16 cellular contexts compared by ENCODE assay signal in genomic region chr2:20925265-20925889, GRCh38.
DNase-seq lines count a peak whose midpoint lies in the region; ATAC-seq and TF ChIP-seq lines count a peak whose summit lies in the region.
"Had no signal": no experiment of that assay in that cellular context is flagged by ENCODE, and none has a peak within 500 bp of the region (broad histone marks: within the 10 kb centered on the region; RNA-seq: fewer than 3 reads in every experiment).

No MANE protein-coding gene starts in this region.

- TF ChIP-seq POLR2A in HCT116 (IDR thresholded peaks at IDR 0.05; ENCODE audit: borderline replicate concordance, extremely low read depth, insufficient read depth, insufficient read length), result no peak

- no peaks in the 10 kb centered on the region for H3K9me2 ChIP-seq in HCT116 (ENCODE audit: insufficient read depth)

- CTCF ChIA-PET in HCT116 (lab: Charles Lee), result no interaction called here

- H3K9me3 ChIP-seq in HCT116 (ENCODE audit: control insufficient read depth in 1 of 2, insufficient read depth in 1 of 2, low read depth in 1 of 2, low read length in 2 of 2), result no peaks in the 10 kb centered on the region
- H3K9me3 ChIP-seq: neutrophil had no signal

- H3K4me1 ChIP-seq in HCT116 (ENCODE audit: control insufficient read depth in 1 of 2, insufficient read depth in 2 of 2, low read length in 2 of 2), result no peaks in the 10 kb centered on the region
- H3K4me1 ChIP-seq: left ventricle myocardium inferior had no signal

- H3K9ac ChIP-seq in HCT116 (ENCODE audit: low read length), result no peak overlapping the region

- no TSS peak for BruUV-seq in HCT116 (replicated peaks; lab: Mats Ljungman, UMichigan)

- H3K36me3 ChIP-seq in HCT116 (ENCODE audit: control insufficient read depth in 1 of 2, insufficient read depth in 2 of 2, low read length in 2 of 2), result no peaks in the 10 kb centered on the region
- H3K36me3 ChIP-seq: left ventricle myocardium inferior, neutrophil had no signal

- no peak overlapping the region for H3K4me3 ChIP-seq in HCT116 (replicated peaks in 1 of 2; ENCODE audit: low read depth in 1 of 2, low read length in 2 of 2)
- H3K4me3 ChIP-seq: left ventricle myocardium inferior had no signal

- no peak overlapping the region for H3K27ac ChIP-seq in HCT116 (ENCODE audit: low read depth, low read length)
- H3K27ac ChIP-seq: left ventricle myocardium inferior, neutrophil had no signal

- intact Hi-C loops in HCT116 (cut with micrococcal nuclease), result no loop called here

- in situ Hi-C loops in Caki2 (cut with HindIII; ENCODE audit: low pct_unique_long_range_greater_than_20kb, low sequenced_read_pairs), result no loop called here

- RAD21 ChIA-PET in HCT116 (lab: Charles Lee; ENCODE audit: low non-redundant PET in 1 of 2, low total read pairs in 2 of 2, uncharacterized antibody in 2 of 2, unreplicated experiment in 2 of 2), result no interaction called here

- H3K79me2 ChIP-seq in HCT116 (ENCODE audit: insufficient read depth, low read length), result no peaks in the 10 kb centered on the region

- no peak overlapping the region for H2AFZ ChIP-seq in HCT116 (ENCODE audit: low read depth, low read length, poor library complexity, severe bottlenecking)

- POLR2A ChIA-PET in HCT116 (lab: Charles Lee), result no interaction called here

- H3K4me2 ChIP-seq in HCT116 (ENCODE audit: low read length), result no peak overlapping the region

- peaks cover 22% of the 10 kb centered on the region for H3K27me3 ChIP-seq in HCT116 (ENCODE audit: insufficient read depth, low read length)
- H3K27me3 ChIP-seq: neutrophil had no signal

- ATAC-seq in HCT116 (no peak), SK-N-SH treated with all-trans-retinoic acid at 6 μM for 48 hours (no peak), HG03097 (IDR thresholded peaks at IDR 0.05; ENCODE audit: low FRiP score, unreplicated experiment) (no peak), HG02763 (IDR thresholded peaks at IDR 0.05; ENCODE audit: unreplicated experiment) (no peak)
- ATAC-seq: Panc1 had no signal

- no peaks in the 10 kb centered on the region for H4K20me1 ChIP-seq in HCT116 (ENCODE audit: insufficient read depth)

- peak; percentile 16 for DNase-seq in Caki2 (ENCODE audit: low read depth)
- no peak for DNase-seq in HCT116 (ENCODE audit: low read depth, low spot score)
- peak; percentile 78 for DNase-seq in iPS-NIHi7 (ENCODE audit: extremely low spot score)
- DNase-seq in AML-193 (lab: John Stamatoyannopoulos, UW), result no peak
- DNase-seq in SK-N-DZ (ENCODE audit: low spot score), result no peak
- DNase-seq: C1 segment of cervical spinal cord, GOT3, head of caudate nucleus, left ventricle myocardium inferior, MV-4-11, NCI-H226 had no signal

- no peak for TF ChIP-seq CTCF in HCT116 (IDR thresholded peaks at IDR 0.05 in 2 of 3, conservative IDR thresholded peaks at IDR 0.05 in 1 of 3; ENCODE audit: borderline replicate concordance in 1 of 3, insufficient read depth in 1 of 3, low read depth in 2 of 3, low read length in 2 of 3)

- no peak for TF ChIP-seq RAD21 in HCT116 (IDR thresholded peaks at IDR 0.05; ENCODE audit: low read depth)

TF ChIP-seq in HCT116, 20 proteins besides CTCF, POLR2A, EP300 and RAD21:
- TF ChIP-seq REST (IDR thresholded peaks at IDR 0.05; ENCODE audit: low read depth), result peak; percentile 79
- TF ChIP-seq EGR1 (IDR thresholded peaks at IDR 0.05; ENCODE audit: low read depth), result no peak
- no peak for TF ChIP-seq EZH2phosphoT487 (IDR thresholded peaks at IDR 0.05; ENCODE audit: borderline replicate concordance)
- TF ChIP-seq POLR2AphosphoS5 (IDR thresholded peaks at IDR 0.05; ENCODE audit: low read depth, low read length), result no peak

TF ChIP-seq in SK-N-SH treated with all-trans-retinoic acid at 6 μM for 48 hours, 23 proteins besides CTCF, POLR2A, EP300 and RAD21:
- TF ChIP-seq BACH2 (CRISPR knock-in tag; IDR thresholded peaks at IDR 0.05; ENCODE audit: borderline replicate concordance), result no peak
- TF ChIP-seq ZFP3 (CRISPR knock-in tag; IDR thresholded peaks at IDR 0.05), result peak; percentile 47; the same call in 1 of the 2 replicates
- TF ChIP-seq TSHZ2 (CRISPR knock-in tag; IDR thresholded peaks at IDR 0.05), result no peak
- TF ChIP-seq POU6F1 (CRISPR knock-in tag; IDR thresholded peaks at IDR 0.05; ENCODE audit: borderline replicate concordance, low read depth), result no peak
- no peak for TF ChIP-seq CREB5 (CRISPR knock-in tag; IDR thresholded peaks at IDR 0.05; ENCODE audit: low read depth)

Comparison
In these comparisons a context has a peak if more than half of its experiments do, and no peak if none do; other contexts are left out.
1. DNase-seq: peak in Caki2 (single experiment) and iPS-NIHi7 (single experiment); none in HCT116 (single experiment), AML-193 (0 of 2) and SK-N-DZ (single experiment).